9 cellular contexts compared by ENCODE assay signal in genomic region chr7:144786522-144786921, GRCh38. TPM values are rescaled to one million over a fixed set of nuclear protein-coding genes. Genes with fewer than 3 reads are reported as not detected.
DNase-seq lines count a peak whose midpoint lies in the region; ATAC-seq and TF ChIP-seq lines count a peak whose summit lies in the region.
"Had no signal": no experiment of that assay in that cellular context is flagged by ENCODE, and none has a peak within 500 bp of the region (broad histone marks: within the 10 kb centered on the region; RNA-seq: fewer than 3 reads in every experiment).

No MANE protein-coding gene starts in this region.

- H3K4me2 ChIP-seq in OCI-LY1 (ENCODE audit: low read length), result no peak overlapping the region

- WGBS in aorta, 2 donors, result 90 to 96% methylated on average over 2 of the region's 2 CpGs

- H2AFZ ChIP-seq in OCI-LY1 (ENCODE audit: low read length), result no peak overlapping the region

- no peak for TF ChIP-seq CTCF in GM13976 (IDR thresholded peaks at IDR 0.05; ENCODE audit: borderline replicate concordance, control extremely low read depth, extremely low read depth, insufficient read depth, missing control alignments)
- peak; percentile 66 for TF ChIP-seq CTCF in OCI-LY1 (IDR thresholded peaks at IDR 0.05; ENCODE audit: low read length)

- H3K4me3 ChIP-seq in OCI-LY1 (ENCODE audit: low read depth, low read length, poor library complexity, severe bottlenecking), result no peak overlapping the region
- no peak overlapping the region for H3K4me3 ChIP-seq in aorta (ENCODE audit: low read length in 2 of 2)

- ATAC-seq in GM21576 (IDR thresholded peaks at IDR 0.05; ENCODE audit: unreplicated experiment), result peak; percentile 64
- no peak for ATAC-seq in aorta (ENCODE audit: low FRiP score)
- ATAC-seq: left ventricle myocardium superior had no signal

- no peaks in the 10 kb centered on the region for H3F3A ChIP-seq in OCI-LY1 (ENCODE audit: insufficient read depth, low read length)

- no peaks in the 10 kb centered on the region for H3K4me1 ChIP-seq in OCI-LY1 (ENCODE audit: insufficient read depth, low read length, severe bottlenecking)
- H3K4me1 ChIP-seq in aorta (ENCODE audit: control insufficient read depth in 1 of 2, insufficient read depth in 2 of 2, low read length in 2 of 2), result peaks cover 0 to 1% of the 10 kb centered on the region in 2 donors

- H3K9me2 ChIP-seq in OCI-LY1 (ENCODE audit: low read depth, low read length), result no peaks in the 10 kb centered on the region

- intact Hi-C loops in aorta (cut with DNase I), result loop anchor here (10.0 kb wide), 1 partner anchor 48 kb away; the partner anchor contains the start of gene TPK1 (in 2 of the 2)

- in situ Hi-C loops in GM13976 (cut with MboI; ENCODE audit: low sequenced_read_pairs, unreplicated experiment), result no loop called here

- H3K27ac ChIP-seq in OCI-LY1 (ENCODE audit: low read depth, low read length, poor library complexity, severe bottlenecking), result no peak overlapping the region
- H3K27ac ChIP-seq in aorta (ENCODE audit: low read depth in 1 of 2, low read length in 2 of 2), result no peak overlapping the region

- H4K20me1 ChIP-seq in OCI-LY1 (ENCODE audit: insufficient read depth, low read length), result 0 out of 2 replicates have a peak, but pooled peaks cover 2% of the 10 kb centered on the region

- H3K79me2 ChIP-seq in OCI-LY1 (ENCODE audit: insufficient read depth, low read length), result no peaks in the 10 kb centered on the region

- H3K9ac ChIP-seq in OCI-LY1 (ENCODE audit: low read length), result no peak overlapping the region

- H3K36me3 ChIP-seq in OCI-LY1 (ENCODE audit: insufficient read depth, low read length), result no peaks in the 10 kb centered on the region
- no peaks in the 10 kb centered on the region for H3K36me3 ChIP-seq in aorta (ENCODE audit: control insufficient read depth in 1 of 2, insufficient read depth in 2 of 2, low read length in 1 of 2)

- peak; percentile 15 for DNase-seq in GM13976 (ENCODE audit: low spot score)
- peak; percentile 5 for DNase-seq in iris pigment epithelial cell (ENCODE audit: low read depth)
- DNase-seq in NCI-H510A treated with DMSO at 0.1 percent for 48 hours (lab: John Stamatoyannopoulos, UW), result no peak
- DNase-seq in OCI-M1 (lab: John Stamatoyannopoulos, UW), result no peak
- DNase-seq in aorta, result no peak
- DNase-seq: left ventricle myocardium superior, NCI-H1105 treated with DMSO at 0.1 percent for 48 hours had no signal

- H3K9me3 ChIP-seq in OCI-LY1 (ENCODE audit: low read length), result no peaks in the 10 kb centered on the region
- H3K9me3 ChIP-seq in aorta (ENCODE audit: control insufficient read depth, low read length), result no peaks in the 10 kb centered on the region

- H3K27me3 ChIP-seq in OCI-LY1 (ENCODE audit: insufficient read depth, low read length) (no peaks in the 10 kb centered on the region), aorta (ENCODE audit: control insufficient read depth in 1 of 2, insufficient read depth in 2 of 2, low read length in 1 of 2) (no peaks in the 10 kb centered on the region)

RNA-seq across cellular contexts. Expression of gene TPK1, which starts 49.3 kb away (rescaled TPM):
- total RNA-seq in aorta, result 10 to 100 TPM; 11.5 to 14.1 TPM
- polyA plus RNA-seq in aorta, result 10 to 100 TPM in 1 of 2 donors, 1 to 10 TPM in 1; 6.7 to 13.3 TPM

Comparison
In these comparisons a context has a peak if more than half of its experiments do, and no peak if none do; other contexts are left out.
1. DNase-seq: peak in GM13976 (single experiment) and iris pigment epithelial cell (single experiment); none in NCI-H510A treated with DMSO at 0.1 percent for 48 hours (single experiment), OCI-M1 (single experiment) and aorta (0 of 2).